Comparison of ENCODE assay signal across 9 cellular contexts in the genomic region with DNA sequence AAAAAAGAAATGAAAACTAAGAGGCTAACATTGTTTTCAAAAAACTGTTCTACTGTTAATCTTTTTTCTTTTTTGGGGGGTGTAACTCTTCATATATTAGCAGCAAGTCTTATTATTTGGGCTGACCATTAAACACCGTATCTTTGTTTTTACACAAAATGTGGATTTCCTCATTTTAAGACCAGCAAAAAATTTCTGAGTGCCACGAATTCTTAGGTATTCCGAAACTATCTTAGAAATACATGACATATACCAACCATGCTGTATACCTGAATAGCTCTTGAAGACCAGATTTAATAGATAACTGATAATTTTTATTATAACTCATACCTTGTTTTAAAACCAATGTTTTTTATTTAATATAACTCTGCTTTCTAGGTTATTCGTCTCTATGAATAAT. TPM values are rescaled to one million over a fixed set of nuclear protein-coding genes. Genes with fewer than 3 reads are reported as not detected.
DNase-seq lines count a peak whose midpoint lies in the region; ATAC-seq and TF ChIP-seq lines count a peak whose summit lies in the region.
"Had no signal": no experiment of that assay in that cellular context is flagged by ENCODE, and none has a peak within 500 bp of the region (broad histone marks: within the 10 kb centered on the region; RNA-seq: fewer than 3 reads in every experiment).

No MANE protein-coding gene starts in this region.

- peak overlapping the region; percentile 74 for H3K27ac ChIP-seq in PC-9

- no peaks in the 10 kb centered on the region for H3K27me3 ChIP-seq in PC-9 (ENCODE audit: insufficient read depth, low read depth)

- H3K4me1 ChIP-seq in PC-9 (replicated peaks; ENCODE audit: insufficient read depth): peaks cover 20% of the 10 kb centered on the region

- peak; percentile 45 for DNase-seq in DMS114 treated with DMSO at 0.1 percent for 48 hours (lab: John Stamatoyannopoulos, UW; ENCODE audit: unreplicated experiment)
- no peak for DNase-seq in PC-9
- no peak for DNase-seq in epithelial cell of esophagus (ENCODE audit: low read depth)
- no peak for DNase-seq in osteocyte (ENCODE audit: extremely low spot score, unreplicated experiment)
- DNase-seq in omental fat pad (ENCODE audit: low spot score): no peak
- no peak for DNase-seq in SKM-1 treated with dmso at 0.1 percent for 144 hours (lab: John Stamatoyannopoulos, UW; ENCODE audit: unreplicated experiment)
- DNase-seq in activated CD8-positive, alpha-beta memory T cell treated with anti-CD3 and anti-CD28 coated beads, Interleukin-2, amount 50 U/mL, for 4 hours: no peak
- DNase-seq: NCI-H748 treated with DMSO at 0.1 percent for 48 hours had no signal

- H3K4me3 Mint-ChIP-seq in osteocyte (ENCODE audit: unreplicated experiment): no peak overlapping the region

- H2AFZ ChIP-seq in PC-9: peak overlapping the region; percentile 91

- H3K4me1 Mint-ChIP-seq in osteocyte (ENCODE audit: unreplicated experiment): peaks cover 32% of the 10 kb centered on the region

- intact Hi-C loops in PC-9 (cut with micrococcal nuclease; ENCODE audit: unreplicated experiment): loop anchor here (10.0 kb wide), 1 partner anchor 605 kb away; the partner anchor contains the start of gene IGF1R

- TF ChIP-seq CTCF in PC-9 (conservative IDR thresholded peaks at IDR 0.05): no peak
- TF ChIP-seq CTCF in epithelial cell of esophagus (IDR thresholded peaks at IDR 0.05; ENCODE audit: insufficient read depth, low read depth, low read length, missing control alignments): no peak
- TF ChIP-seq CTCF in osteocyte (IDR thresholded peaks at IDR 0.05): no peak
- TF ChIP-seq CTCF in omental fat pad (IDR thresholded peaks at IDR 0.05): no peak

- no TSS peak for BruUV-seq in PC-9 (replicated peaks; lab: Mats Ljungman, UMichigan)

- no peaks in the 10 kb centered on the region for H3K9me3 ChIP-seq in PC-9 (ENCODE audit: insufficient read depth, low read depth)

- no peaks in the 10 kb centered on the region for H3K36me3 ChIP-seq in PC-9 (ENCODE audit: low read depth)

- H3F3A ChIP-seq in PC-9 (ENCODE audit: insufficient read depth, low read depth): peaks cover 8% of the 10 kb centered on the region; the same call in 1 of the 2 replicates

- H3K4me3 ChIP-seq in PC-9 (peak overlapping the region; percentile 98), epithelial cell of esophagus (ENCODE audit: low read length) (peak overlapping the region; percentile 78)

- peak overlapping the region; percentile 90 for H3K4me2 ChIP-seq in PC-9

- H3K9me3 Mint-ChIP-seq in osteocyte (ENCODE audit: unreplicated experiment): no peaks in the 10 kb centered on the region

- H3K27ac Mint-ChIP-seq in osteocyte (ENCODE audit: unreplicated experiment): peak overlapping the region; percentile 96

- POLR2A ChIA-PET in PC-9 (lab: Charles Lee; ENCODE audit: unreplicated experiment): interaction anchor here (0.7 kb wide), 2 partner anchors 86 to 483 kb away, joined by 3 to 4 read pairs; partner anchors contain the start of gene LYSMD4

- no peaks in the 10 kb centered on the region for H3K36me3 Mint-ChIP-seq in osteocyte (ENCODE audit: unreplicated experiment)

- H3K27me3 Mint-ChIP-seq in osteocyte (ENCODE audit: unreplicated experiment): no peaks in the 10 kb centered on the region

- H3K9me2 ChIP-seq in PC-9 (ENCODE audit: insufficient read depth): no peaks in the 10 kb centered on the region

- no peaks in the 10 kb centered on the region for H4K20me1 ChIP-seq in PC-9 (ENCODE audit: insufficient read depth)

- CTCF ChIA-PET in PC-9 (lab: Charles Lee): interaction anchor here (0.6 kb wide), 1 partner anchor 483 kb away, joined by 3 read pairs; the partner anchor contains the start of gene LYSMD4

- peaks cover 27% of the 10 kb centered on the region for H3K79me2 ChIP-seq in PC-9 (ENCODE audit: low read depth)

- no peak for ATAC-seq in omental fat pad (ENCODE audit: low FRiP score)
- ATAC-seq in HG03354 (IDR thresholded peaks at IDR 0.05; ENCODE audit: poor library complexity, severe bottlenecking, unreplicated experiment): no peak

RNA-seq across cellular contexts. Expression of gene TTC23, which starts 0.6 kb away (rescaled TPM):
- total RNA-seq in PC-9 (2021): 18.4 and 21.6 TPM in 2 replicates
- total RNA-seq in osteocyte: 23.1 and 23.5 TPM in 2 replicates
- total RNA-seq in omental fat pad: 10 to 100 TPM; 11.9 to 42.2 (median 19.9) TPM

RNA-seq across cellular contexts. Expression of gene LRRC28, which starts 1.3 kb away (rescaled TPM):
- total RNA-seq in PC-9 (2021) (13.5 and 19.3 TPM in 2 replicates), osteocyte (27.4 and 27.6 TPM in 2 replicates), omental fat pad (10 to 100 TPM; 27.6 to 32.3 (median 30.5) TPM)
